ENCODE assay signal across 15 cellular contexts in the genomic region with DNA sequence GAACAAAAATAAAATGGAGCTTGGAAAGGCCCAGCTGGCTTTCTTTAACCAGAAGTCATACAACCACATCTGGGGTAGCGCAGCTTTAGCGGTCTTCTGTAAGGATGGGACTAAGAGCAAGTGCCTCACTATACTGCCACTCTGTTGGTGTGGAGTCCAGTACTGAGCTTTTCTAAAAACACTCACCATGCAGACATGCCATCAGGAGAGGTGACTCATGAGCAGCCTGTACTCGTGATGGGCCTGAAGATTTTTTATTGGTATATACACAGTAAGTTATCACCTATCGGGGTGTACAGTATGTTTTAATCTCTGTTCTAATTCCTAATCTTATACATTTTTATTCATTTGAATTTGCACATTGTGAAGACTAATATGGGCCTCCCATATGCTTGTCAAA. TPM values are rescaled to one million over a fixed set of nuclear protein-coding genes. Genes with fewer than 3 reads are reported as not detected.
DNase-seq lines count a peak whose midpoint lies in the region; ATAC-seq, FAIRE-seq and TF ChIP-seq lines count a peak whose summit lies in the region.
"Had no signal": no experiment of that assay in that cellular context is flagged by ENCODE, and none has a peak within 500 bp of the region (broad histone marks: within the 10 kb centered on the region; RNA-seq: fewer than 3 reads in every experiment).

No MANE protein-coding gene starts in this region.

- peaks cover 73% of the 10 kb centered on the region for H3K79me2 ChIP-seq in neural progenitor cell (ENCODE audit: low read depth)

- H3K9ac ChIP-seq in neural progenitor cell: no peak overlapping the region
- H3K9ac ChIP-seq: parathyroid adenoma had no signal

- H4K20me1 ChIP-seq in neural progenitor cell (ENCODE audit: low read depth): peaks cover 26% of the 10 kb centered on the region

- H3K27me3 ChIP-seq in bronchial epithelial cell (ENCODE audit: control insufficient read depth, insufficient read depth, low read length) (no peaks in the 10 kb centered on the region), neural progenitor cell (no peaks in the 10 kb centered on the region)

- H3K4me1 ChIP-seq in neural progenitor cell: no peaks in the 10 kb centered on the region

- peak overlapping the region; percentile 40; the same call in 1 of the 2 replicates for H3K27ac ChIP-seq in C4-2B
- no peak overlapping the region for H3K27ac ChIP-seq in neural progenitor cell
- H3K27ac ChIP-seq: parathyroid adenoma, PC-9 had no signal

- H3K27ac Mint-ChIP-seq in naive B cell (peak overlapping the region; percentile 5 to 93 (median 78)), neural progenitor cell (no peak overlapping the region)

- H3K9me3 Mint-ChIP-seq in naive B cell: no peaks in the 10 kb centered on the region
- peaks cover 3% of the 10 kb centered on the region for H3K9me3 Mint-ChIP-seq in neural progenitor cell

- peak overlapping the region; percentile 10; the same call in 1 of the 2 replicates for H3K4me3 ChIP-seq in LNCaP clone FGC (ENCODE audit: low read depth, low read length)
- no peak overlapping the region for H3K4me3 ChIP-seq in bronchial epithelial cell (ENCODE audit: low read depth, low read length)
- H3K4me3 ChIP-seq in neural progenitor cell: no peak overlapping the region
- H3K4me3 ChIP-seq: PC-9 had no signal

- H3K4me2 ChIP-seq in neural progenitor cell: no peak overlapping the region
- H3K4me2 ChIP-seq: PC-9 had no signal

- ATAC-seq in naive B cell (ENCODE audit: low read depth in 2 of 2) (peak in 1 of 2 donors; percentile 14), GM19452 (IDR thresholded peaks at IDR 0.05; ENCODE audit: unreplicated experiment) (no peak), HG02798 (IDR thresholded peaks at IDR 0.05; ENCODE audit: poor library complexity, unreplicated experiment) (no peak)
- ATAC-seq: left lobe of liver had no signal

- H3K36me3 ChIP-seq in bronchial epithelial cell (ENCODE audit: control insufficient read depth, insufficient read depth, low read length) (no peaks in the 10 kb centered on the region), neural progenitor cell (no peaks in the 10 kb centered on the region)

- H3K27me3 Mint-ChIP-seq in naive B cell (no peaks in the 10 kb centered on the region), neural progenitor cell (ENCODE audit: insufficient read depth, low read depth) (no peaks in the 10 kb centered on the region)

- H2AFZ ChIP-seq in neural progenitor cell (replicated peaks): no peak overlapping the region
- H2AFZ ChIP-seq: parathyroid adenoma, PC-9 had no signal

- H3K4me1 Mint-ChIP-seq in naive B cell: peaks cover 54 to 89% (median 64%) of the 10 kb centered on the region in 3 donors
- H3K4me1 Mint-ChIP-seq in neural progenitor cell: peaks cover 7% of the 10 kb centered on the region

- H3K4me3 Mint-ChIP-seq in naive B cell (peak overlapping the region in 4 of 8 donors; percentile 26 to 64 (median 30)), neural progenitor cell (no peak overlapping the region)

- H3K36me3 Mint-ChIP-seq in naive B cell (peaks cover 0 to 12% of the 10 kb centered on the region in 2 donors), neural progenitor cell (peaks cover 12% of the 10 kb centered on the region)

- no peaks in the 10 kb centered on the region for H3K9me3 ChIP-seq in neural progenitor cell (ENCODE audit: low read depth)

- no peak for FAIRE-seq in bronchial epithelial cell (lab: Jason Lieb, UNC)
- FAIRE-seq: frontal cortex, TTC549 had no signal

- TF ChIP-seq CTCF in C4-2B (conservative IDR thresholded peaks at IDR 0.05): no peak
- no peak for TF ChIP-seq CTCF in LNCaP clone FGC (IDR thresholded peaks at IDR 0.05; ENCODE audit: control insufficient read depth, extremely low read depth, insufficient read depth)
- TF ChIP-seq CTCF in bronchial epithelial cell (IDR thresholded peaks at IDR 0.05; ENCODE audit: insufficient read depth, low read length, severe bottlenecking): no peak
- no peak for TF ChIP-seq CTCF in neural progenitor cell (IDR thresholded peaks at IDR 0.05)

- DNase-seq in LNCaP clone FGC (ENCODE audit: low read depth) (no peak), bronchial epithelial cell (ENCODE audit: low read depth) (peak; percentile 60), naive B cell (no peak), neural progenitor cell (ENCODE audit: low spot score) (no peak), mucosa of gallbladder (ENCODE audit: low spot score) (no peak)
- DNase-seq: activated T-cell treated with anti-CD3 and anti-CD28 coated beads for 4 hours, NCI-H1930, PC-9 had no signal

- no peaks in the 10 kb centered on the region for H3F3A ChIP-seq in neural progenitor cell (ENCODE audit: low read depth)

RNA-seq across cellular contexts. Expression of gene PPP3CA, which starts 9.6 kb away (rescaled TPM):
- 48.2 and 59.5 TPM in 2 replicates for total RNA-seq in bronchial epithelial cell
- polyA plus RNA-seq in naive B cell (ENCODE audit: low read depth in 6 of 6): 10 to 100 TPM; 12.9 to 77.5 (median 19.5) TPM
- 33.6 and 38.4 TPM in 2 replicates for total RNA-seq in neural progenitor cell (ENCODE audit: low replicate concordance)
- 24.6 TPM for total RNA-seq in mucosa of gallbladder
